ENCODE assay signal across 29 cellular contexts in genomic region chr3:66948041-66948440, GRCh38.
"Had no signal": no experiment of that assay in that cellular context is flagged by ENCODE, and none has a peak within 500 bp of the region (broad histone marks: within the 10 kb centered on the region; RNA-seq: fewer than 3 reads in every experiment).

No MANE protein-coding gene starts in this region.

- ATAC-seq: activated CD8-positive, alpha-beta T cell treated with anti-CD3 and anti-CD28 coated beads for 36 hours; activated T-cell treated with anti-CD3 and anti-CD28 coated beads, Interleukin-2, amount 50 U/mL, for 4 hours; activated T-helper 17 cell treated with anti-CD3 and anti-CD28 coated beads, Interleukin-2, amount 50 U/mL, for 72 hours; body of pancreas had no signal

- H3K4me1 ChIP-seq: adrenal gland, body of pancreas, breast epithelium had no signal

- DNase-seq: activated B cell treated with CpG ODN at 0.5 μM for 24 hours; activated CD4-positive, alpha-beta memory T cell treated with anti-CD3 and anti-CD28 coated beads for 36 hours; activated CD4-positive, alpha-beta T cell treated with anti-CD3 and anti-CD28 coated beads for 4 hours; activated CD4-positive, alpha-beta T cell treated with anti-CD3 and anti-CD28 coated beads, Interleukin-2, amount 10 ng/mL, durations not matched to agents 24 days and 14 days; activated CD4-positive, alpha-beta T cell treated with anti-CD3 and anti-CD28 coated beads, Interleukin-2, amount 50 U/mL, for 1 hour; activated CD4-positive, alpha-beta T cell treated with anti-CD3 and anti-CD28 coated beads, Interleukin-2, amount 50 U/mL, for 4 hours; activated CD4-positive, CD25-positive, alpha-beta regulatory T cell treated with anti-CD3 and anti-CD28 coated beads, Interleukin-2, amount 50 U/mL, for 72 hours; activated CD8-positive, alpha-beta memory T cell treated with anti-CD3 and anti-CD28 coated beads, Interleukin-2, amount 50 U/mL, for 4 hours; activated CD8-positive, alpha-beta T cell treated with anti-CD3 and anti-CD28 coated beads for 36 hours; activated effector memory CD4-positive, alpha-beta T cell treated with anti-CD3 and anti-CD28 coated beads, Interleukin-2, amount 50 U/mL, for 16 hours; activated gamma-delta T cell treated with Interleukin-2 at 50 U/mL for 16 hours; activated naive CD4-positive, alpha-beta T cell; activated naive CD4-positive, alpha-beta T cell treated with anti-CD3 and anti-CD28 coated beads for 36 hours; activated naive CD4-positive, alpha-beta T cell treated with anti-CD3 and anti-CD28 coated beads, Interleukin-2, amount 50 U/mL, for 16 hours; activated naive CD8-positive, alpha-beta T cell treated with anti-CD3 and anti-CD28 coated beads for 36 hours; activated T-cell treated with anti-CD3 and anti-CD28 coated beads for 4 hours; activated T-cell treated with anti-CD3 and anti-CD28 coated beads, Interleukin-2, amount 50 U/mL, for 1 hour; activated T-cell treated with anti-CD3 and anti-CD28 coated beads, Interleukin-2, amount 50 U/mL, for 4 hours; activated T-cell treated with anti-CD3 and anti-CD28 coated beads, Interleukin-2, amount 50 U/mL, for 72 hours; adrenal gland; amniotic stem cell; aorta; body of pancreas; brain microvascular endothelial cell; central memory CD4-positive, alpha-beta T cell; T-helper 9 cell had no signal

- H3K36me3 ChIP-seq: adrenal gland, brain microvascular endothelial cell, breast epithelium had no signal

- H3K27me3 ChIP-seq: adrenal gland, body of pancreas, brain microvascular endothelial cell, breast epithelium had no signal

- H3K9me3 ChIP-seq: adrenal gland, body of pancreas, breast epithelium had no signal

- H3K4me3 ChIP-seq: adrenal gland, body of pancreas, breast epithelium had no signal

- H3K27ac ChIP-seq: adrenal gland, body of pancreas, brain microvascular endothelial cell, breast epithelium, VCaP had no signal
